1 cellular context compared by ENCODE assay signal in the genomic region with DNA sequence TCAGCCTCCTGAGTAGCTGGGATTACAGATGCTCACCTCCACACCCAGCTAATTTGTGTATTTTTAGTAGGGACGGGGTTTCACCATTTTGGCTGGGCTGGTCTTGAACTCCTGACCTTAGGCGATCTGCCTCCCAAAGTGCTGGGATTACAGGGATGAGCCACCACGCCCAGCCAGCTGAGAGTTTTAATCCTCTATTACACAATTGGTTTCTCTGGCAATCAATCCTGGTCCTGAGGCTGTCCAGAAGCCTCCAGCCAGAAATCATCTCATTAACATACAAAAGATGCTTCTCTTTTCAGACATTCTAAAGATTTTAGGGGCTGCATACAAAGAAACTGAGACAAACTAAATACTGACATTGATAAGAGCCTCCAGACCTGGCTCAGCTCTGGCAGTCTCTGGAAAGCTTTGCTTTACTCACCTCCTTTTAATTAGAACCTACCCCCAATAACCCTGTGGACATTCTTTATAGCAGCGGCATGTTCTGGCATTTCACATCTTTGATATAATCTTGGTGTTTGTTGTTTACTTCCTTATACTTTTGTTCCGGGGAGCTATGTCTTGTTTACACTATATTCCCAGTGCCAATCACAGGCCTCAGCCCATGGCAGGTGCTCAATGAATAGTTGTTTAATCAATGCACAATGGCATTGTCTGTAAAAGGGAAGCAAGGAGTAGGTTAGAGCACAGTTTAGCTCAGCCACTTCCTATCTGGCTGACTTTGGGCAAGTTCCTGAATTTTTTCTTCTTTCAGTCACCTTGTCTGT.
TF ChIP-seq lines count a peak whose summit lies in the region.

No MANE protein-coding gene starts in this region.

TF ChIP-seq in H1, 55 proteins besides CTCF, POLR2A, EP300 and RAD21 (continued from another document):
- TF ChIP-seq CREB1 (IDR thresholded peaks at IDR 0.05) (no peak), POU5F1 (IDR thresholded peaks at IDR 0.05; ENCODE audit: low read depth, low read length) (no peak)
